Comparison of ENCODE assay signal across 8 cellular contexts in the genomic region with DNA sequence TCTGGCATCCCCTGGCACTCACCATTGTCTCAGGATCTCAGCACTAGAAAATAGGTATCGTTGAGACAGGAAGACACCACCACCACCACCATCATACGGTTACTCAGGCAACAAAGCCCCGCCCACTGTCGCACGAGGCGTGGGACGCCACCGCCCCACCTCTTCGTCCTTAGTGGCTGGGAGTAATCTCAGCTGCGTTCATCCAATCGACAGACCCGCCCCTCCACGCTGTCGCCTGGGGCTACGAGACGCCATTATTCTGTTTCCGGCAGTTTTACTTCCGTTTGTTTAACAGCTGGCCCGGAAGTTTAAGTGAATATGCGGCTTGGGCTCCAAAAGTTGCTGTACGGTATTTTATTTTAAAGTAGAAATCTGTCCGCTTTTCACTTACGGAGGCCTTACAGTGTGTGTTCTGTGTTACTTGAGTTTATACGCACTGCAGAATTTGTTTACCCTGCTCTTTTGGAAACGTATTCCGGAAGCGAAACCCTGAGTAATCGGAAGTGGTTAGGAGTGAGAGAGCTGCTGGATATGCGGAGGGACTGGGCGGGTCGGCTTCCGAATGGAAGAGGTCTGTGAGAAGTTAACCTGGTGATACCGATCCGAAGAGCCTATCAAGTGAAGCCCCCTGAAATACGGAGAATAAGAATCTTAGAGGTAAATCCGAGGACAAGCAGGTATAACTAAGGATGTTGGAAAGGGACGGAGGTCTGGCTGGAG. TPM values are rescaled to one million over a fixed set of nuclear protein-coding genes. Genes with fewer than 3 reads are reported as not detected.
A peak's percentile ranks its signal among the peaks of the same experiment; 100 is the strongest.
DNase-seq lines count a peak whose midpoint lies in the region; ATAC-seq and TF ChIP-seq lines count a peak whose summit lies in the region.

A gene with protein sequence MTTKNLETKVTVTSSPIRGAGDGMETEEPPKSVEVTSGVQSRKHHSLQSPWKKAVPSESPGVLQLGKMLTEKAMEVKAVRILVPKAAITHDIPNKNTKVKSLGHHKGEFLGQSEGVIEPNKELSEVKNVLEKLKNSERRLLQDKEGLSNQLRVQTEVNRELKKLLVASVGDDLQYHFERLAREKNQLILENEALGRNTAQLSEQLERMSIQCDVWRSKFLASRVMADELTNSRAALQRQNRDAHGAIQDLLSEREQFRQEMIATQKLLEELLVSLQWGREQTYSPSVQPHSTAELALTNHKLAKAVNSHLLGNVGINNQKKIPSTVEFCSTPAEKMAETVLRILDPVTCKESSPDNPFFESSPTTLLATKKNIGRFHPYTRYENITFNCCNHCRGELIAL (plus strand): TSS at position 510 of the 720 bp plus-strand sequence. CDS start 1,328 bp downstream, outside the sequence.
A gene with protein sequence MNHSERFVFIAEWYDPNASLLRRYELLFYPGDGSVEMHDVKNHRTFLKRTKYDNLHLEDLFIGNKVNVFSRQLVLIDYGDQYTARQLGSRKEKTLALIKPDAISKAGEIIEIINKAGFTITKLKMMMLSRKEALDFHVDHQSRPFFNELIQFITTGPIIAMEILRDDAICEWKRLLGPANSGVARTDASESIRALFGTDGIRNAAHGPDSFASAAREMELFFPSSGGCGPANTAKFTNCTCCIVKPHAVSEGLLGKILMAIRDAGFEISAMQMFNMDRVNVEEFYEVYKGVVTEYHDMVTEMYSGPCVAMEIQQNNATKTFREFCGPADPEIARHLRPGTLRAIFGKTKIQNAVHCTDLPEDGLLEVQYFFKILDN (minus strand): TSS at position 112 of the 720 bp plus-strand sequence. CDS start 87 bp downstream, at position 25.

- H3K4me1 ChIP-seq in DOHH2 (ENCODE audit: control insufficient read depth, low read length), result peaks cover 19% of the 10 kb centered on the region

- peaks cover 3% of the 10 kb centered on the region; the same call in 1 of the 2 replicates for H3K36me3 ChIP-seq in DOHH2 (ENCODE audit: control insufficient read depth, low read length)

- no peaks in the 10 kb centered on the region for H3F3A ChIP-seq in DOHH2 (ENCODE audit: control insufficient read depth, insufficient read depth)

- intact Hi-C loops in natural killer cell (cut with micrococcal nuclease), result loop anchor here (1.0 to 10.0 kb wide), 9 partner anchors 56 to 1431 kb away; a partner anchor contains a TSS

- H3K36me3 Mint-ChIP-seq in natural killer cell, result peaks cover 9% of the 10 kb centered on the region

- peak; percentile 100 for DNase-seq in GOT3 (lab: John Stamatoyannopoulos, UW)
- peak; percentile 96 for DNase-seq in LNCaP clone FGC (ENCODE audit: low read depth)
- peak; percentile 99 for DNase-seq in RPMI8226
- DNase-seq in activated T-helper 1 cell treated with anti-CD3 and anti-CD28 coated beads, Interleukin-2, amount 50 U/mL, for 16 hours (ENCODE audit: low read depth in 1 of 2, low spot score in 1 of 2), result peak; percentile 96 to 98
- peak; percentile 97 for DNase-seq in fibroblast of pulmonary artery (ENCODE audit: low read depth)
- peak; percentile 97 for DNase-seq in natural killer cell
- DNase-seq in stimulated activated naive CD4-positive, alpha-beta T cell treated with Interleukin-2 at 50 U/mL for 16 hours (lab: John Stamatoyannopoulos, UW), result peak; percentile 97

- peak; percentile 98 to 100 (median 99) for ATAC-seq in natural killer cell

- H3K4me3 ChIP-seq in DOHH2 (ENCODE audit: low read length), result peak within 1 kb of the TSS; percentile 77
- peak within 1 kb of the TSS; percentile 77 for H3K4me3 ChIP-seq in LNCaP clone FGC (ENCODE audit: low read depth, low read length)
- peak within 1 kb of the TSS; percentile 74 for H3K4me3 ChIP-seq in fibroblast of pulmonary artery (replicated peaks; ENCODE audit: low read depth, low read length)

- H3K79me2 ChIP-seq in DOHH2 (ENCODE audit: control insufficient read depth, low read length), result peaks cover 15% of the 10 kb centered on the region

- H3K4me3 Mint-ChIP-seq in natural killer cell, result no peak within 1 kb of the TSS

- H3K27me3 Mint-ChIP-seq in natural killer cell (ENCODE audit: low read depth in 2 of 2), result no peaks in the 10 kb centered on the region

- TF ChIP-seq CTCF in DOHH2 (IDR thresholded peaks at IDR 0.05; ENCODE audit: low read depth, low read length, poor library complexity, severe bottlenecking), result no peak
- TF ChIP-seq CTCF in LNCaP clone FGC (IDR thresholded peaks at IDR 0.05; ENCODE audit: control insufficient read depth, extremely low read depth, insufficient read depth), result no peak
- TF ChIP-seq CTCF in fibroblast of pulmonary artery (IDR thresholded peaks at IDR 0.05; ENCODE audit: low read length, missing control alignments), result no peak
- no peak for TF ChIP-seq CTCF in natural killer cell (IDR thresholded peaks at IDR 0.05)

- no peaks in the 10 kb centered on the region for H3K9me3 Mint-ChIP-seq in natural killer cell

- peak within 1 kb of the TSS; percentile 80 for H3K4me2 ChIP-seq in DOHH2 (ENCODE audit: low read length)

- no peaks in the 10 kb centered on the region for H3K27me3 ChIP-seq in DOHH2 (ENCODE audit: control insufficient read depth, low read length)

- H3K27ac Mint-ChIP-seq in natural killer cell, result no peak within 1 kb of the TSS

- H3K9me3 ChIP-seq in DOHH2 (ENCODE audit: control insufficient read depth, insufficient read depth, low read length), result no peaks in the 10 kb centered on the region

- peak within 1 kb of the TSS; percentile 77 for H3K27ac ChIP-seq in DOHH2 (ENCODE audit: low read depth, low read length)

- peaks cover 7 to 13% of the 10 kb centered on the region in 2 donors for H3K4me1 Mint-ChIP-seq in natural killer cell

- H3K9me2 ChIP-seq in DOHH2 (replicated peaks; ENCODE audit: control insufficient read depth, low read length), result no peaks in the 10 kb centered on the region

- no peaks in the 10 kb centered on the region for H4K20me1 ChIP-seq in DOHH2 (ENCODE audit: control insufficient read depth, insufficient read depth, low read depth, low read length)

RNA-seq across cellular contexts. Expression of the first gene that starts in this region (rescaled TPM):
- 10 to 100 TPM; 13.2 to 21.6 (median 18.2) TPM for total RNA-seq in natural killer cell

RNA-seq across cellular contexts. Expression of the second gene that starts in this region (rescaled TPM):
- 1 to 10 TPM; 5.2 to 9.9 (median 9.8) TPM for total RNA-seq in natural killer cell

Comparison
In these comparisons a context has a peak if more than half of its experiments do, and no peak if none do; other contexts are left out.
1. Peak in every context shown above with its lines: DNase-seq, ATAC-seq, H3K4me3 ChIP-seq and H3K27ac ChIP-seq.